ENCODE assay signal across 8 cellular contexts in genomic region chr4:176001171-176002006, GRCh38.
DNase-seq lines count a peak whose midpoint lies in the region; ATAC-seq and TF ChIP-seq lines count a peak whose summit lies in the region.

No MANE protein-coding gene starts in this region.

- H3K4me1 ChIP-seq in adrenal gland (replicated peaks in 1 of 2) (peaks cover 0 to 9% of the 10 kb centered on the region in 2 donors), psoas muscle (no peaks in the 10 kb centered on the region)

- H3K4me3 ChIP-seq in adrenal gland (peak overlapping the region in 2 of 4 donors; percentile 26 to 59), psoas muscle (peak overlapping the region; percentile 68)

- peaks cover 3% of the 10 kb centered on the region for H3K4me1 Mint-ChIP-seq in activated naive CD8-positive, alpha-beta T cell (ENCODE audit: low read depth)
- peaks cover 2% of the 10 kb centered on the region for H3K4me1 Mint-ChIP-seq in activated naive CD8-positive, alpha-beta T cell treated with anti-CD3 and anti-CD28 coated beads for 36 hours

- no peaks in the 10 kb centered on the region for H3K9me3 Mint-ChIP-seq in activated naive CD8-positive, alpha-beta T cell (ENCODE audit: low read depth)
- no peaks in the 10 kb centered on the region for H3K9me3 Mint-ChIP-seq in activated naive CD8-positive, alpha-beta T cell treated with anti-CD3 and anti-CD28 coated beads for 36 hours

- H3K36me3 Mint-ChIP-seq in activated naive CD8-positive, alpha-beta T cell: no peaks in the 10 kb centered on the region
- no peaks in the 10 kb centered on the region for H3K36me3 Mint-ChIP-seq in activated naive CD8-positive, alpha-beta T cell treated with anti-CD3 and anti-CD28 coated beads for 36 hours

- no peak for DNase-seq in activated naive CD8-positive, alpha-beta T cell treated with anti-CD3 and anti-CD28 coated beads for 36 hours
- DNase-seq in adrenal gland (peak in 6 of 7 donors; percentile 20 to 55 (median 26)), hypothalamus (lab: John Stamatoyannopoulos, UW) (peak; percentile 8 to 85 (median 60)), psoas muscle (peak; percentile 18 to 48), HuH-7 (ENCODE audit: low spot score) (no peak)

- ATAC-seq in psoas muscle: peak in 2 of 4 donors; percentile 36 to 40
- no peak for ATAC-seq in GM19455 (IDR thresholded peaks at IDR 0.05; ENCODE audit: unreplicated experiment)
- ATAC-seq in HG03342 (IDR thresholded peaks at IDR 0.05; ENCODE audit: unreplicated experiment): no peak

- TF ChIP-seq CTCF in adrenal gland (IDR thresholded peaks at IDR 0.05) (no peak), psoas muscle (IDR thresholded peaks at IDR 0.05) (no peak)

- intact Hi-C loops in adrenal gland (cut with DNase I) (no loop called here), psoas muscle (cut with DNase I) (no loop called here)

- 2 to 6% (median 3%) methylated on average over 23 to 41 of the region's 41 CpGs for WGBS in adrenal gland, 4 donors
- WGBS in psoas muscle, 3 donors: 1 to 3% (median 2%) methylated on average over 41 of the region's 41 CpGs

- H3K4me3 Mint-ChIP-seq in activated naive CD8-positive, alpha-beta T cell: peak overlapping the region; percentile 12
- no peak overlapping the region for H3K4me3 Mint-ChIP-seq in activated naive CD8-positive, alpha-beta T cell treated with anti-CD3 and anti-CD28 coated beads for 36 hours

- H3K27ac ChIP-seq in adrenal gland (peak overlapping the region in 2 of 5 donors; percentile 7 to 24), psoas muscle (no peak overlapping the region)

- H3K27me3 Mint-ChIP-seq in activated naive CD8-positive, alpha-beta T cell: peaks cover 28% of the 10 kb centered on the region
- peaks cover 57% of the 10 kb centered on the region for H3K27me3 Mint-ChIP-seq in activated naive CD8-positive, alpha-beta T cell treated with anti-CD3 and anti-CD28 coated beads for 36 hours

- H3K9me3 ChIP-seq in adrenal gland (replicated peaks in 1 of 3) (no peaks in the 10 kb centered on the region), psoas muscle (no peaks in the 10 kb centered on the region)

- peaks cover 13% of the 10 kb centered on the region for H3K27me3 ChIP-seq in adrenal gland
- peaks cover 0 to 19% (median 2%) of the 10 kb centered on the region in 3 donors for H3K27me3 ChIP-seq in psoas muscle (ENCODE audit: insufficient read depth in 3 of 3, low read length in 2 of 3)

- H3K36me3 ChIP-seq in adrenal gland (replicated peaks in 1 of 2) (no peaks in the 10 kb centered on the region), psoas muscle (ENCODE audit: insufficient read depth in 1 of 2, low read depth in 1 of 2) (no peaks in the 10 kb centered on the region)

- TF ChIP-seq POLR2A in adrenal gland (IDR thresholded peaks at IDR 0.05): no peak

- H3K27ac Mint-ChIP-seq in activated naive CD8-positive, alpha-beta T cell: no peak overlapping the region
- H3K27ac Mint-ChIP-seq in activated naive CD8-positive, alpha-beta T cell treated with anti-CD3 and anti-CD28 coated beads for 36 hours: no peak overlapping the region

Comparison
In these comparisons a context has a peak if more than half of its experiments do, and no peak if none do; other contexts are left out.
1. DNase-seq: peak in adrenal gland (6 of 7), hypothalamus (51 of 51) and psoas muscle (2 of 2); none in activated naive CD8-positive, alpha-beta T cell treated with anti-CD3 and anti-CD28 coated beads for 36 hours (single experiment) and HuH-7 (single experiment).